Comparison of ENCODE assay signal across 1 cellular context in the genomic region with DNA sequence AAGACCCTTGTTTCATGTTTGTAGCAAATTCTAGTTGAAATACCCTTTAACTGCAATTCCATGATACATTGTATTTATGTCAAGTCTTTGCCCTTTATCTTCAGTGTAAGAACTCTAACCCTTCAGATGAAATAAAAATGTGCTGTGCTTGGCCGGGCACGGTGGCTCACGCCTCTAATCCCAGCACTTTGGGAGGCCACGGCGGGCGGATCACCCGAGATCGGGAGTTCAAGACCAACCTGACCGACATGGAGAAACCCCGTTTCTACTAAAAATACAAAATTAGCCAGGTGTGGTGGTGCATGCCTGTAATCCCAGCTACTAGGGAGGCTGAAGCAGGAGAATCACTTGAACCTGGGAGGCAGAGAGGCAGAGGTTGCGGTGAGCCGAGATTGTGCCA. TPM values are rescaled to one million over a fixed set of nuclear protein-coding genes. Genes with fewer than 3 reads are reported as not detected.
"Had no signal": no experiment of that assay in that cellular context is flagged by ENCODE, and none has a peak within 500 bp of the region (broad histone marks: within the 10 kb centered on the region; RNA-seq: fewer than 3 reads in every experiment).

No MANE protein-coding gene starts in this region.

RNA-seq across cellular contexts. Expression of a gene that starts 6.4 kb away (rescaled TPM):
- total RNA-seq: H4 had no signal
